9 cellular contexts compared by ENCODE assay signal in genomic region chr19:4388171-4389063, GRCh38. TPM values are rescaled to one million over a fixed set of nuclear protein-coding genes. Genes with fewer than 3 reads are reported as not detected.
DNase-seq lines count a peak whose midpoint lies in the region; ATAC-seq and TF ChIP-seq lines count a peak whose summit lies in the region.
"Had no signal": no experiment of that assay in that cellular context is flagged by ENCODE, and none has a peak within 500 bp of the region (broad histone marks: within the 10 kb centered on the region; RNA-seq: fewer than 3 reads in every experiment).

No MANE protein-coding gene starts in this region.

- H3K27ac ChIP-seq in AG04450 (ENCODE audit: low read depth, low read length), result peak overlapping the region; percentile 11
- peak overlapping the region; percentile 6 to 95 (median 83) for H3K27ac ChIP-seq in adrenal gland
- H3K27ac ChIP-seq in parathyroid adenoma, result peak overlapping the region; percentile 64

- H3K36me3 ChIP-seq in adrenal gland (replicated peaks in 1 of 2) (peaks cover 0 to 18% of the 10 kb centered on the region in 2 donors), parathyroid adenoma (ENCODE audit: control insufficient read depth, insufficient read depth, low read length) (no peaks in the 10 kb centered on the region)

- ATAC-seq in left cardiac atrium, result peak; percentile 5 to 45
- no peak for ATAC-seq in GM18907 (IDR thresholded peaks at IDR 0.05; ENCODE audit: unreplicated experiment)
- no peak for ATAC-seq in GM21529 (IDR thresholded peaks at IDR 0.05; ENCODE audit: unreplicated experiment)

- peak in 1 of 2 donors; percentile 66 for TF ChIP-seq POLR2A in adrenal gland (IDR thresholded peaks at IDR 0.05)

- no peak overlapping the region for H3K9ac ChIP-seq in parathyroid adenoma

- H2AFZ ChIP-seq in parathyroid adenoma, result no peak overlapping the region

- intact Hi-C loops in adrenal gland (cut with DNase I), result no loop called here
- intact Hi-C loops in left cardiac atrium (cut with DNase I), result no loop called here

- CTCF ChIA-PET in AG04450 (lab: Charles Lee), result interaction anchor here (0.6 to 1.7 kb wide), 3 partner anchors 12 to 117 kb away, joined by 4 to 6 read pairs (median 5); no protein-coding TSS in a partner anchor

- TF ChIP-seq CTCF in AG04450 (IDR thresholded peaks at IDR 0.05; ENCODE audit: low read depth, low read length), result no peak
- TF ChIP-seq CTCF in adrenal gland (IDR thresholded peaks at IDR 0.05), result no peak
- TF ChIP-seq CTCF in parathyroid adenoma (IDR thresholded peaks at IDR 0.05), result no peak

- no peaks in the 10 kb centered on the region for H3K27me3 ChIP-seq in AG04450 (ENCODE audit: control insufficient read depth, insufficient read depth, low read length)
- H3K27me3 ChIP-seq in adrenal gland, result no peaks in the 10 kb centered on the region
- H3K27me3 ChIP-seq in parathyroid adenoma (ENCODE audit: control insufficient read depth, insufficient read depth, low read length), result no peaks in the 10 kb centered on the region

- peaks cover 82 to 94% of the 10 kb centered on the region in 2 donors for H3K4me1 ChIP-seq in adrenal gland (replicated peaks in 1 of 2)
- peaks cover 34% of the 10 kb centered on the region for H3K4me1 ChIP-seq in parathyroid adenoma

- H3K4me3 ChIP-seq in AG04450 (ENCODE audit: low read depth, low read length) (no peak overlapping the region), adrenal gland (no peak overlapping the region), parathyroid adenoma (ENCODE audit: low read depth, low read length) (no peak overlapping the region)

- peaks cover 75% of the 10 kb centered on the region for H3K79me2 ChIP-seq in parathyroid adenoma

- DNase-seq in AG04450 (ENCODE audit: low read depth, low spot score), result no peak
- DNase-seq in adrenal gland, result peak; percentile 58 to 86 (median 83)
- DNase-seq in left cardiac atrium, result peak; percentile 28
- no peak for DNase-seq in NCI-H2029 treated with DMSO at 0.1 percent for 48 hours (lab: John Stamatoyannopoulos, UW)
- no peak for DNase-seq in activated CD4-positive, CD25-positive, alpha-beta regulatory T cell treated with anti-CD3 and anti-CD28 coated beads, Interleukin-2, amount 50 U/mL, for 72 hours
- DNase-seq: NCI-H2171 had no signal

- no peaks in the 10 kb centered on the region; the same call in 1 of the 2 replicates for H3K9me3 ChIP-seq in AG04450 (ENCODE audit: control insufficient read depth, insufficient read depth, low read length)
- H3K9me3 ChIP-seq in adrenal gland (replicated peaks in 1 of 3), result no peaks in the 10 kb centered on the region
- no peaks in the 10 kb centered on the region for H3K9me3 ChIP-seq in parathyroid adenoma (ENCODE audit: control insufficient read depth, low read length)

- POLR2A ChIA-PET in AG04450 (lab: Yijun Ruan, JAX), result no interaction called here

- WGBS in adrenal gland, 4 donors, result 28 to 49% (median 38%) methylated on average over 12 to 20 of the region's 20 CpGs

- H3K4me2 ChIP-seq in parathyroid adenoma (ENCODE audit: low read length), result no peak overlapping the region

RNA-seq across cellular contexts. Expression of gene SH3GL1, which starts 11.9 kb away (rescaled TPM):
- polyA plus RNA-seq in AG04450 (2011; rRNA removed), result 40.2 and 57.9 TPM in 2 replicates
- 34.1 and 38.5 TPM in 2 replicates for polyA minus RNA-seq in AG04450 (2011; rRNA and poly(A)+ RNA removed)
- total RNA-seq in adrenal gland, result 100 to 1,000 TPM in 1 of 8 donors, 10 to 100 TPM in 7; 69.9 to 112 (median 87.4) TPM
- 100 to 1,000 TPM in 1 of 3 donors, 10 to 100 TPM in 2; 20.9 to 104 (median 96.4) TPM for polyA plus RNA-seq in adrenal gland
- 10 to 100 TPM; 31.4 to 39.4 TPM for total RNA-seq in left cardiac atrium

RNA-seq across cellular contexts. Expression of gene CHAF1A, which starts 14.0 kb away (rescaled TPM):
- polyA plus RNA-seq in AG04450 (2011; rRNA removed), result 5.0 and 6.0 TPM in 2 replicates
- 5.1 and 6.6 TPM in 2 replicates for polyA minus RNA-seq in AG04450 (2011; rRNA and poly(A)+ RNA removed)
- total RNA-seq in adrenal gland, result 10 to 100 TPM in 2 of 8 donors, 1 to 10 TPM in 6; 3.4 to 14.6 (median 8.7) TPM
- 1 to 10 TPM; 4.0 to 8.2 (median 7.3) TPM for polyA plus RNA-seq in adrenal gland
- total RNA-seq in left cardiac atrium, result 1 to 10 TPM; 5.2 to 8.4 TPM

RNA-seq across cellular contexts. Expression of gene MPND, which starts 45.1 kb away (rescaled TPM):
- polyA plus RNA-seq in AG04450 (2011; rRNA removed) (5.1 and 6.5 TPM in 2 replicates), adrenal gland (10 to 100 TPM in 2 of 3 donors, 1 to 10 TPM in 1; 7.0 to 52.3 (median 38.5) TPM)
- 6.7 TPM in 2 replicates for polyA minus RNA-seq in AG04450 (2011; rRNA and poly(A)+ RNA removed)
- total RNA-seq in adrenal gland (10 to 100 TPM in 6 of 8 donors, 1 to 10 TPM in 2; 8.6 to 37.5 (median 16.1) TPM), left cardiac atrium (10 to 100 TPM; 21.1 to 22.3 TPM)

RNA-seq across cellular contexts. Expression of gene STAP2, which starts 49.8 kb away (rescaled TPM):
- polyA plus RNA-seq in AG04450 (2011; rRNA removed), result 5.3 and 7.4 TPM in 2 replicates
- polyA minus RNA-seq in AG04450 (2011; rRNA and poly(A)+ RNA removed), result 5.3 and 7.5 TPM in 2 replicates
- 100 to 1,000 TPM in 1 of 8 donors, 10 to 100 TPM in 6, 1 to 10 TPM in 1; 8.5 to 106 (median 36.5) TPM for total RNA-seq in adrenal gland
- 10 to 100 TPM in 2 of 3 donors, 1 to 10 TPM in 1; 6.7 to 63.1 (median 39.8) TPM for polyA plus RNA-seq in adrenal gland
- 1 to 10 TPM; 4.8 to 8.2 TPM for total RNA-seq in left cardiac atrium

Comparison
In these comparisons a context has a peak if more than half of its experiments do, and no peak if none do; other contexts are left out.
1. DNase-seq: peak in adrenal gland (7 of 7) and left cardiac atrium (single experiment); none in AG04450 (single experiment), NCI-H2029 treated with DMSO at 0.1 percent for 48 hours (single experiment) and activated CD4-positive, CD25-positive, alpha-beta regulatory T cell treated with anti-CD3 and anti-CD28 coated beads, Interleukin-2, amount 50 U/mL, for 72 hours (single experiment).
2. H3K27ac ChIP-seq: peak in every context shown above with its lines; median percentile 83 in adrenal gland; 64 in parathyroid adenoma; 11 in AG04450.
3. ATAC-seq: peak in left cardiac atrium (2 of 2); none in GM18907 (single experiment) and GM21529 (single experiment).